Comparison of ENCODE assay signal across 8 cellular contexts in the genomic region with DNA sequence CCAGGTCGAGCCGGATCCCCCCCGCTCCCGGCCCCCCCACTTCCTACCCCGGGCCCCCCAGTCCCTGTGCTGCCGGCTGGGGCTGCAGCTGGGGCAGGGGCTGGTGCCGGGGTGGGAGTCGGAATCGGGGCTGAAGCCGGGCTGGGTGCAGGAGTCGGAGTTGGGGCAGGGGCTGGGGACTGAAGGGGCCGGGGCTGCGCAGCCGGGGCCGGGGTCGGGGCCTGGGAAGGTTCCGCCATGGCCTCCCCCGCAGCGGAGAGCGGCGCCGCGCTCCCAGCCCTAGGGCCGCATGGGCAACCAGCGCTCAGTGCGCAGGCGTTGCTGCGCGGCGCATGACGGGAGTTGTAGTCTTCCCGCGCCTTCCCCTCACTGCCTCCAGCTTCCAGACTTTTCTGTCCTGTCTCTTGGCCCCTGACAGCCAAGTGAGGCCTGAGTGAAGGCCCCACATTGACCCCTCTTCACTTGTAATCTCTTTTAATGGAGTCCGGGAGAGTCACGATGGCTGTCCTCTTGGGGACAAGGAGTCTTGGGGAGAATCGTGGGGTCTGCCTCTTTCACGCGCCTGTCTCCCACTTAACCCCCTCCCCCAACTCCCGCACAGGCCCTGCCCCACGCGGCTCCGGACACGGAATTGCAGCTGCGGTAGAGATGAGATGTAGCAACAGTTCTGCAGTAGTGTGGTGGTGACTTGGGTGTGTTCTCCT. TPM values are rescaled to one million over a fixed set of nuclear protein-coding genes. Genes with fewer than 3 reads are reported as not detected.
DNase-seq lines count a peak whose midpoint lies in the region; ATAC-seq and TF ChIP-seq lines count a peak whose summit lies in the region.

A gene (minus strand): TSS at position 302 of the 704 bp plus-strand sequence. CDS start 63 bp downstream, at position 239.

- no peak for TF ChIP-seq CTCF in OCI-LY7 (conservative IDR thresholded peaks at IDR 0.05; ENCODE audit: low read length)
- no peak for TF ChIP-seq CTCF in epithelial cell of esophagus (IDR thresholded peaks at IDR 0.05; ENCODE audit: insufficient read depth, low read depth, low read length, missing control alignments)

- DNase-seq in A172 (ENCODE audit: low spot score) (peak; percentile 77), OCI-LY7 (ENCODE audit: low spot score) (peak; percentile 87), activated T-cell treated with anti-CD3 and anti-CD28 coated beads for 24 hours (ENCODE audit: low read depth) (peak; percentile 72), epithelial cell of esophagus (ENCODE audit: low read depth) (peak; percentile 84)
- DNase-seq in stimulated activated CD8-positive, alpha-beta memory T cell treated with anti-CD3 and anti-CD28 coated beads, Interleukin-2, amount 100 ng/mL, for 1 hour (ENCODE audit: low read depth in 2 of 2) = peak; percentile 42 to 62

- H2AFZ ChIP-seq in OCI-LY7 (ENCODE audit: low read length) = 0 out of 2 replicates have a peak within 1 kb of the TSS, but pooled peaks have one; percentile 34

- H3K9me3 ChIP-seq in OCI-LY7 (ENCODE audit: low read length) (no peaks in the 10 kb centered on the region), mononuclear cell (ENCODE audit: low read depth, low read length) (no peaks in the 10 kb centered on the region)

- no peaks in the 10 kb centered on the region for H3K27me3 ChIP-seq in mononuclear cell (ENCODE audit: insufficient read depth, low read length)

- peaks cover 50% of the 10 kb centered on the region for H3K36me3 ChIP-seq in OCI-LY7 (ENCODE audit: insufficient read depth, low read length)

- no peaks in the 10 kb centered on the region for H3K9me2 ChIP-seq in OCI-LY7 (ENCODE audit: insufficient read depth, low read length)

- peak within 1 kb of the TSS; percentile 86 for H3K4me2 ChIP-seq in OCI-LY7 (ENCODE audit: low read length)

- peaks cover 3% of the 10 kb centered on the region; the same call in 1 of the 2 replicates for H3K79me2 ChIP-seq in OCI-LY7 (ENCODE audit: insufficient read depth, low read depth, low read length)

- peak within 1 kb of the TSS; percentile 46 for H3K27ac ChIP-seq in OCI-LY7 (ENCODE audit: low read depth, low read length, poor library complexity, severe bottlenecking)

- H3K4me1 ChIP-seq in OCI-LY7 (ENCODE audit: insufficient read depth, low read length, poor library complexity, severe bottlenecking) (peaks cover 42% of the 10 kb centered on the region), mononuclear cell (ENCODE audit: insufficient read depth, low read length) (peaks cover 20% of the 10 kb centered on the region)

- peak; percentile 64 for ATAC-seq in GM18498 (IDR thresholded peaks at IDR 0.05; ENCODE audit: unreplicated experiment)
- ATAC-seq in HG03460 (IDR thresholded peaks at IDR 0.05; ENCODE audit: unreplicated experiment) = peak; percentile 64

- H4K20me1 ChIP-seq in OCI-LY7 (ENCODE audit: insufficient read depth, low read length) = no peaks in the 10 kb centered on the region

- no TSS peak for BruUV-seq in OCI-LY7 (replicated peaks; lab: Mats Ljungman, UMichigan)

- POLR2A ChIA-PET in OCI-LY7 (lab: Charles Lee) = interaction anchor here (0.6 to 1.9 kb wide), 12 partner anchors 9 to 267 kb away, joined by 3 to 12 read pairs (median 4); a partner anchor contains a TSS

- intact Hi-C loops in OCI-LY7 (cut with micrococcal nuclease; ENCODE audit: unreplicated experiment) = no loop called here

- H3K4me3 ChIP-seq in OCI-LY7 (ENCODE audit: low read depth, low read length, poor library complexity, severe bottlenecking) = peak within 1 kb of the TSS; percentile 77
- peak within 1 kb of the TSS; percentile 57 for H3K4me3 ChIP-seq in epithelial cell of esophagus (ENCODE audit: low read length)
- peak within 1 kb of the TSS; percentile 18 for H3K4me3 ChIP-seq in mononuclear cell (ENCODE audit: low read length)

- CTCF ChIA-PET in OCI-LY7 (lab: Charles Lee; ENCODE audit: unreplicated experiment) = interaction anchor here (0.6 to 2.1 kb wide), 4 partner anchors 8 to 101 kb away, joined by 3 to 12 read pairs (median 5); a partner anchor contains a TSS

RNA-seq across cellular contexts. Expression of the gene that starts here (rescaled TPM):
- total RNA-seq in A172 (2014; rRNA removed; shearing (Covaris generic)) = 19.9 and 22.3 TPM in 2 replicates
- 56.1 and 73.0 TPM in 2 replicates for total RNA-seq in OCI-LY7 (2014; rRNA removed; shearing (Covaris generic))
- total RNA-seq in OCI-LY7 (2022) = 89.8 and 95.2 TPM in 2 replicates
- 12.4 TPM for total RNA-seq in mononuclear cell

Comparison
In these comparisons a context has a peak if more than half of its experiments do, and no peak if none do; other contexts are left out.
1. Peak in every context shown above with its lines: DNase-seq, ATAC-seq, H3K4me3 ChIP-seq and H3K27ac ChIP-seq.
2. H3K4me3 ChIP-seq: peak in every context shown above with its lines; median percentile 77 in OCI-LY7; 57 in epithelial cell of esophagus; 18 in mononuclear cell.